2 cellular contexts compared by ENCODE assay signal in genomic region chr18:25873833-25874232, GRCh38.
TF ChIP-seq lines count a peak whose summit lies in the region.

No MANE protein-coding gene starts in this region.

TF ChIP-seq in IMR-90, 13 proteins besides CTCF, POLR2A, EP300 and RAD21:
- TF ChIP-seq NFE2L2 (IDR thresholded peaks at IDR 0.05; ENCODE audit: low read depth, low read length) (no peak), MAFK (IDR thresholded peaks at IDR 0.05; ENCODE audit: low read depth, low read length) (no peak), USF2 (IDR thresholded peaks at IDR 0.05; ENCODE audit: low read depth, low read length) (no peak), MAZ (IDR thresholded peaks at IDR 0.05; ENCODE audit: borderline replicate concordance, low read depth, low read length) (no peak), MXI1 (IDR thresholded peaks at IDR 0.05; ENCODE audit: borderline replicate concordance, low read depth, low read length) (no peak), CHD1 (IDR thresholded peaks at IDR 0.05; ENCODE audit: low read depth, low read length) (no peak), RCOR1 (IDR thresholded peaks at IDR 0.05; ENCODE audit: insufficient replicate concordance, low read length) (no peak), CEBPB (IDR thresholded peaks at IDR 0.05; ENCODE audit: low read depth, low read length) (no peak), RFX5 (IDR thresholded peaks at IDR 0.05; ENCODE audit: low read depth, low read length) (no peak)

TF ChIP-seq in SK-N-SH, 30 proteins besides CTCF, POLR2A, EP300 and RAD21:
- no peak for TF ChIP-seq TEAD4 (IDR thresholded peaks at IDR 0.05; ENCODE audit: borderline replicate concordance, insufficient read depth)
- TF ChIP-seq FOXJ3 (CRISPR knock-in tag; IDR thresholded peaks at IDR 0.05) = no peak
- no peak for TF ChIP-seq JUND (IDR thresholded peaks at IDR 0.05)
- TF ChIP-seq RFX5 (IDR thresholded peaks at IDR 0.05; ENCODE audit: low read length) = no peak
- TF ChIP-seq RXRA (IDR thresholded peaks at IDR 0.05; ENCODE audit: borderline replicate concordance, low read depth) = no peak
- no peak for TF ChIP-seq NFIC (IDR thresholded peaks at IDR 0.05; ENCODE audit: borderline replicate concordance)
- TF ChIP-seq GATA2 (CRISPR knock-in tag; IDR thresholded peaks at IDR 0.05) = no peak
- TF ChIP-seq ELF1 (IDR thresholded peaks at IDR 0.05) = no peak
- TF ChIP-seq SIN3A (IDR thresholded peaks at IDR 0.05; ENCODE audit: borderline replicate concordance, low read depth, low read length) = no peak
